In the genomic region with DNA sequence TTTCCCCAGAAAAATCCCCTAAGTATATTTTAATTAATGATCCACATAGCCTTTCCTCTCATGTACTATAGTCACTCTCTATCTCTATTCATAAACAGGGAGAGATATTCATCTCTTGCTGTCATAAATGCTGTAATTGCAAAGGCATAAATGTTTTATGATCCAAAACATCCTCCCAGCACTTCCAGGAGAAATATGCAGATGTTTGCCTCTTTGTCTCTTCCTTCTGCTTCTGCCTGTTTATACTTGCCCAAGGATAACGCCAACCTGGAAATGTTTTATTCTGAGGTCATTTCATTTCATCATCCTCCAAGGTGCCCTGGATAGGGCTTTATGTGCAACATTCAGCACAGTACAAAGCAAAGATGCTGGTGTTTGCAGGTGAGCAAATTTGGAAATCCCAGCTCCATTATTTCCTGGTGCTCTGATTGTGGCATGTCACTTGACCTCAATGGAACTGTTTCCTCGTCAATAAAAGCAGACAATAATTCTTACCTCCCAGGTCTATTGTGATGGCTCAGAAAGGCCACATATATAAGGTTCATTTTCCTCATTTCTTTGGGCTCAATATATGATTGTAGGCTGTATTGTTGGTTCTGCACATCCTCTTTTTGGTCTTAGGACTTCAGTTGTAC, we compare ENCODE assay signal across 1 cellular context.
TF ChIP-seq lines count a peak whose summit lies in the region.

No MANE protein-coding gene starts in this region.

TF ChIP-seq in endothelial cell of umbilical vein, 7 proteins besides CTCF, POLR2A, EP300 and RAD21:
- no peak for TF ChIP-seq GATA2 (IDR thresholded peaks at IDR 0.05; ENCODE audit: insufficient read depth, insufficient read length, low read depth, low read length)
- no peak for TF ChIP-seq JUN (IDR thresholded peaks at IDR 0.05; ENCODE audit: borderline replicate concordance, insufficient read depth, insufficient read length, low read depth)
- TF ChIP-seq EZH2 (IDR thresholded peaks at IDR 0.05; ENCODE audit: borderline replicate concordance, low read depth, low read length, severe bottlenecking) = no peak
- no peak for TF ChIP-seq MYC (IDR thresholded peaks at IDR 0.05; ENCODE audit: low read depth, low read length)
- TF ChIP-seq FOS (IDR thresholded peaks at IDR 0.05; ENCODE audit: borderline replicate concordance, insufficient read depth, low read length) = no peak
- TF ChIP-seq, protein P1, sequence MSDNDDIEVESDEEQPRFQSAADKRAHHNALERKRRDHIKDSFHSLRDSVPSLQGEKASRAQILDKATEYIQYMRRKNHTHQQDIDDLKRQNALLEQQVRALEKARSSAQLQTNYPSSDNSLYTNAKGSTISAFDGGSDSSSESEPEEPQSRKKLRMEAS (IDR thresholded peaks at IDR 0.05; ENCODE audit: insufficient read depth, insufficient read length) = no peak
- TF ChIP-seq POLR2AphosphoS5 (IDR thresholded peaks at IDR 0.05; ENCODE audit: insufficient read depth, low read depth, low read length) = no peak
